15 cellular contexts compared by ENCODE assay signal in genomic region chr2:101777337-101777736, GRCh38.
DNase-seq lines count a peak whose midpoint lies in the region; ATAC-seq, FAIRE-seq and TF ChIP-seq lines count a peak whose summit lies in the region.
"Had no signal": no experiment of that assay in that cellular context is flagged by ENCODE, and none has a peak within 500 bp of the region (broad histone marks: within the 10 kb centered on the region; RNA-seq: fewer than 3 reads in every experiment).

No MANE protein-coding gene starts in this region.

- H2BK5ac ChIP-seq in H1 (ENCODE audit: low read depth, low read length) (no peak overlapping the region), trophoblast cell (ENCODE audit: low read depth, low read length, poor library complexity) (no peak overlapping the region)

- H3K4me3 ChIP-seq in H1 (ENCODE audit: extremely low read depth in 1 of 4, insufficient read depth in 2 of 4, low read depth in 3 of 4, low read length in 4 of 4): no peak overlapping the region
- H3K4me3 ChIP-seq in trophoblast cell (ENCODE audit: low read depth, low read length): no peak overlapping the region

- peaks cover 13 to 37% (median 27%) of the 10 kb centered on the region in 4 experiments for H3K4me1 ChIP-seq in H1 (replicated peaks in 1 of 4; ENCODE audit: control insufficient read depth in 3 of 4, insufficient read depth in 4 of 4, low read length in 3 of 4)
- peaks cover 29 to 37% of the 10 kb centered on the region in 2 experiments for H3K4me1 ChIP-seq in trophoblast cell (ENCODE audit: control insufficient read depth in 1 of 2, insufficient read depth in 2 of 2, low read length in 2 of 2)

- H3K27ac ChIP-seq in H1 (ENCODE audit: low read depth, low read length) (0 out of 2 replicates have a peak overlapping the region, but pooled peaks have one; percentile 9), trophoblast cell (ENCODE audit: low read depth, low read length) (no peak overlapping the region)

- no peaks in the 10 kb centered on the region for H3K36me3 ChIP-seq in H1 (ENCODE audit: control insufficient read depth in 2 of 4, insufficient read depth in 4 of 4, low read length in 3 of 4)
- no peaks in the 10 kb centered on the region for H3K36me3 ChIP-seq in trophoblast cell (ENCODE audit: control insufficient read depth in 1 of 2, insufficient read depth in 2 of 2, low read length in 2 of 2)

- H3K27me3 ChIP-seq in H1 (replicated peaks in 1 of 4; ENCODE audit: control insufficient read depth in 3 of 4, extremely low read depth in 1 of 4, insufficient read depth in 3 of 4, low read length in 3 of 4) (no peaks in the 10 kb centered on the region), trophoblast cell (ENCODE audit: insufficient read depth, low read length) (no peaks in the 10 kb centered on the region)

- H4K8ac ChIP-seq in H1 (ENCODE audit: extremely low read depth, insufficient read depth, low read length): no peak overlapping the region
- no peak overlapping the region for H4K8ac ChIP-seq in trophoblast cell (ENCODE audit: low read depth, low read length)

- H3K4ac ChIP-seq in H1 (replicated peaks; ENCODE audit: insufficient read length, low read depth, low read length): no peak overlapping the region
- H3K4ac ChIP-seq in trophoblast cell (ENCODE audit: low read depth, low read length): peak overlapping the region; percentile 4

- H3K4me2 ChIP-seq in H1 (ENCODE audit: insufficient read depth in 1 of 2, low read depth in 2 of 2, low read length in 2 of 2): no peak overlapping the region
- no peak overlapping the region for H3K4me2 ChIP-seq in trophoblast cell (ENCODE audit: low read length)

- peak overlapping the region in 1 of 2 donors; percentile 2 for H3K27ac Mint-ChIP-seq in activated naive CD4-positive, alpha-beta T cell treated with anti-CD3 and anti-CD28 coated beads, Interleukin-2, amount 50 U/mL, for 72 hours
- no peak overlapping the region for H3K27ac Mint-ChIP-seq in activated naive CD4-positive, alpha-beta T cell treated with anti-CD3 and anti-CD28 coated beads, Interleukin-2, amount 10 ng/mL, durations not matched to agents 7 days and 5 days
- peak overlapping the region; percentile 24 for H3K27ac Mint-ChIP-seq in T-helper 17 cell
- peak overlapping the region in 3 of 10 donors; percentile 50 to 69 (median 60) for H3K27ac Mint-ChIP-seq in naive thymus-derived CD8-positive, alpha-beta T cell

- H3K79me2 ChIP-seq in H1 (ENCODE audit: control insufficient read depth in 1 of 2, insufficient read depth in 2 of 2, low read length in 2 of 2) (peaks cover 32 to 100% of the 10 kb centered on the region in 2 experiments), trophoblast cell (ENCODE audit: control insufficient read depth, insufficient read depth, low read length, poor library complexity) (peaks cover 26% of the 10 kb centered on the region)

- no peak overlapping the region for H3K18ac ChIP-seq in H1 (ENCODE audit: extremely low read depth, low read length)
- H3K18ac ChIP-seq in trophoblast cell (ENCODE audit: low read length): no peak overlapping the region

- H4K20me1 ChIP-seq in H1 (replicated peaks in 1 of 2; ENCODE audit: control insufficient read depth in 1 of 2, insufficient read depth in 2 of 2, low read length in 2 of 2): peaks cover 35 to 38% of the 10 kb centered on the region in 2 experiments

- H2BK12ac ChIP-seq in H1 (ENCODE audit: low read depth, low read length) (no peak overlapping the region), trophoblast cell (ENCODE audit: low read length) (no peak overlapping the region)

- CTCF ChIA-PET in activated naive CD4-positive, alpha-beta T cell treated with anti-CD3 and anti-CD28 coated beads, Interleukin-2, amount 10 ng/mL, durations not matched to agents 7 days and 5 days (lab: Charles Lee): interaction anchor here (0.6 kb wide), 1 partner anchor 9 kb away, joined by 3 read pairs; no protein-coding TSS in a partner anchor
- CTCF ChIA-PET in H1 (lab: Charles Lee; ENCODE audit: partially characterized antibody): interaction anchor here (0.7 to 4.4 kb wide), 6 partner anchors 11 to 358 kb away, joined by 3 to 17 read pairs (median 4); no protein-coding TSS in a partner anchor

- peaks cover 70% of the 10 kb centered on the region for H3K4me1 Mint-ChIP-seq in activated naive CD4-positive, alpha-beta T cell treated with anti-CD3 and anti-CD28 coated beads, Interleukin-2, amount 10 ng/mL, durations not matched to agents 7 days and 5 days
- H3K4me1 Mint-ChIP-seq in T-helper 17 cell: peaks cover 63% of the 10 kb centered on the region
- peaks cover 46 to 92% (median 92%) of the 10 kb centered on the region in 4 donors for H3K4me1 Mint-ChIP-seq in naive thymus-derived CD8-positive, alpha-beta T cell

- no peak overlapping the region for H4K5ac ChIP-seq in H1 (ENCODE audit: insufficient read length, low read depth, low read length)

- H3K79me1 ChIP-seq in H1 (ENCODE audit: low read depth, low read length): peaks cover 22% of the 10 kb centered on the region
- H3K79me1 ChIP-seq in trophoblast cell (ENCODE audit: low read length): peaks cover 9% of the 10 kb centered on the region

- H2BK120ac ChIP-seq in H1 (replicated peaks; ENCODE audit: low read depth, low read length) (no peak overlapping the region), trophoblast cell (ENCODE audit: insufficient read depth, low read length, poor library complexity) (no peak overlapping the region)

- no peak for FAIRE-seq in H1 (lab: Jason Lieb, UNC)
- FAIRE-seq: RCC 7860 had no signal

- no peak overlapping the region for H3K56ac ChIP-seq in H1 (replicated peaks; ENCODE audit: insufficient read length, low read depth, low read length)

- H4K12ac ChIP-seq in trophoblast cell (ENCODE audit: low read depth, low read length): no peak overlapping the region

- no peak for TF ChIP-seq POLR2A in H1 (IDR thresholded peaks at IDR 0.05; ENCODE audit: control extremely low read depth in 1 of 2, low read depth in 2 of 2, low read length in 2 of 2)

- POLR2A ChIA-PET in H1 (lab: Charles Lee; ENCODE audit: partially characterized antibody): interaction anchor here (0.9 to 1.1 kb wide), 3 partner anchors 10 to 24 kb away, joined by 3 read pairs; no protein-coding TSS in a partner anchor
- POLR2A ChIA-PET in naive thymus-derived CD8-positive, alpha-beta T cell (lab: Charles Lee): interaction anchor here (0.9 kb wide), 1 partner anchor 42 kb away, joined by 3 read pairs; no protein-coding TSS in a partner anchor

- H3K23ac ChIP-seq in H1 (ENCODE audit: insufficient read length): no peak overlapping the region
- H3K23ac ChIP-seq in trophoblast cell (ENCODE audit: low read length): no peak overlapping the region

- no peaks in the 10 kb centered on the region for H3K36me3 Mint-ChIP-seq in activated naive CD4-positive, alpha-beta T cell treated with anti-CD3 and anti-CD28 coated beads, Interleukin-2, amount 50 U/mL, for 72 hours
- peaks cover 5% of the 10 kb centered on the region for H3K36me3 Mint-ChIP-seq in activated naive CD4-positive, alpha-beta T cell treated with anti-CD3 and anti-CD28 coated beads, Interleukin-2, amount 10 ng/mL, durations not matched to agents 7 days and 5 days
- no peaks in the 10 kb centered on the region for H3K36me3 Mint-ChIP-seq in T-helper 17 cell (ENCODE audit: low read depth)
- H3K36me3 Mint-ChIP-seq in naive thymus-derived CD8-positive, alpha-beta T cell: no peaks in the 10 kb centered on the region

- H3K23me2 ChIP-seq in H1 (ENCODE audit: low read depth, low read length): no peaks in the 10 kb centered on the region

- WGBS in H1 (ENCODE audit: extremely low coverage in 1 of 2, insufficient coverage in 1 of 2, insufficient read length in 1 of 2, insufficient replicate concordance in 2 of 2, low coverage in 1 of 2, low lambda C conversion rate in 2 of 2, missing lambda C conversion rate in 1 of 2), 2 experiments: 75% methylated on average over 11 of the region's 11 CpGs; no CpG with 5 or more reads in 1 of the 2 experiments
- WGBS in trophoblast cell (ENCODE audit: extremely low coverage, insufficient coverage, insufficient read length): no CpG with 5 or more reads among the region's 11 CpGs

- no peak for TF ChIP-seq CTCF in H1 (IDR thresholded peaks at IDR 0.05; ENCODE audit: control extremely low read depth in 1 of 3, insufficient read depth in 1 of 3, low read depth in 1 of 3, low read length in 3 of 3)

- no peak overlapping the region for H2BK15ac ChIP-seq in H1 (ENCODE audit: low read length)

- H3K9ac ChIP-seq in H1 (replicated peaks in 1 of 4; ENCODE audit: extremely low read depth in 1 of 4, low read depth in 3 of 4, low read length in 3 of 4) (no peak overlapping the region; a peak in 1 of 7 replicates), trophoblast cell (ENCODE audit: low read length) (no peak overlapping the region)

- no peak for TF ChIP-seq RAD21 in H1 (IDR thresholded peaks at IDR 0.05 in 1 of 2, conservative IDR thresholded peaks at IDR 0.05 in 1 of 2; ENCODE audit: low read depth in 2 of 2, low read length in 2 of 2)

- no peak overlapping the region for H2BK20ac ChIP-seq in H1 (ENCODE audit: low read length)

- H2AFZ ChIP-seq in H1 (ENCODE audit: low read length): no peak overlapping the region
- H2AFZ ChIP-seq in trophoblast cell (ENCODE audit: insufficient read depth, low read length, poor library complexity): no peak overlapping the region

- no peak for TF ChIP-seq EP300 in H1 (IDR thresholded peaks at IDR 0.05; ENCODE audit: borderline replicate concordance in 1 of 2, low read depth in 2 of 2, low read length in 2 of 2)

- H3K9me3 Mint-ChIP-seq in activated naive CD4-positive, alpha-beta T cell treated with anti-CD3 and anti-CD28 coated beads, Interleukin-2, amount 50 U/mL, for 72 hours: no peaks in the 10 kb centered on the region
- H3K9me3 Mint-ChIP-seq in activated naive CD4-positive, alpha-beta T cell treated with anti-CD3 and anti-CD28 coated beads, Interleukin-2, amount 10 ng/mL, durations not matched to agents 7 days and 5 days: no peaks in the 10 kb centered on the region
- H3K9me3 Mint-ChIP-seq in naive thymus-derived CD8-positive, alpha-beta T cell: no peaks in the 10 kb centered on the region

- no peak for DNase-seq in activated naive CD4-positive, alpha-beta T cell treated with anti-CD3 and anti-CD28 coated beads, Interleukin-2, amount 50 U/mL, for 72 hours (ENCODE audit: low spot score in 2 of 2)
- no peak for DNase-seq in activated naive CD4-positive, alpha-beta T cell treated with anti-CD3 and anti-CD28 coated beads, Interleukin-2, amount 10 ng/mL, durations not matched to agents 7 days and 5 days
- DNase-seq in T-helper 17 cell: no peak
- DNase-seq in H1 (ENCODE audit: low read depth in 1 of 2, low spot score in 2 of 2): no peak
- DNase-seq in trophoblast cell: no peak
- DNase-seq in activated gamma-delta T cell treated with Interleukin-2 at 50 U/mL for 16 hours: no peak
- no peak for DNase-seq in naive thymus-derived CD8-positive, alpha-beta T cell
- DNase-seq in activated effector memory CD4-positive, alpha-beta T cell treated with Interleukin-2 at 50 U/mL for 16 hours: no peak
- DNase-seq: COR-L47, DMS153, MV-4-11, NCI-H1436, NCI-H2029 treated with DMSO at 0.1 percent for 48 hours, NCI-H510A had no signal

- H3K14ac ChIP-seq in H1 (ENCODE audit: insufficient read length) (no peak overlapping the region), trophoblast cell (ENCODE audit: low read length) (no peak overlapping the region)

- H2AK5ac ChIP-seq in H1 (ENCODE audit: low read depth, low read length) (no peak overlapping the region), trophoblast cell (ENCODE audit: low read length) (no peak overlapping the region)

- no peak overlapping the region for H3K4me3 Mint-ChIP-seq in activated naive CD4-positive, alpha-beta T cell treated with anti-CD3 and anti-CD28 coated beads, Interleukin-2, amount 10 ng/mL, durations not matched to agents 7 days and 5 days
- no peak overlapping the region for H3K4me3 Mint-ChIP-seq in T-helper 17 cell
- H3K4me3 Mint-ChIP-seq in naive thymus-derived CD8-positive, alpha-beta T cell: peak overlapping the region in 4 of 10 donors; percentile 5 to 22 (median 12)

- ATAC-seq in activated naive CD4-positive, alpha-beta T cell treated with anti-CD3 and anti-CD28 coated beads, Interleukin-2, amount 50 U/mL, for 72 hours: peak; percentile 22 to 46
- no peak for ATAC-seq in T-helper 17 cell
- no peak for ATAC-seq in naive thymus-derived CD8-positive, alpha-beta T cell

- no peak overlapping the region for H4K91ac ChIP-seq in H1 (replicated peaks; ENCODE audit: insufficient read length, low read length)
- no peak overlapping the region for H4K91ac ChIP-seq in trophoblast cell (ENCODE audit: low read depth, low read length)

- H3K27me3 Mint-ChIP-seq in activated naive CD4-positive, alpha-beta T cell treated with anti-CD3 and anti-CD28 coated beads, Interleukin-2, amount 10 ng/mL, durations not matched to agents 7 days and 5 days: no peaks in the 10 kb centered on the region
- H3K27me3 Mint-ChIP-seq in T-helper 17 cell: no peaks in the 10 kb centered on the region
- H3K27me3 Mint-ChIP-seq in naive thymus-derived CD8-positive, alpha-beta T cell: no peaks in the 10 kb centered on the region

- H3K9me3 ChIP-seq in T-helper 17 cell (ENCODE audit: control insufficient read depth, low read length, poor library complexity, severe bottlenecking): no peaks in the 10 kb centered on the region
- no peaks in the 10 kb centered on the region for H3K9me3 ChIP-seq in H1 (ENCODE audit: insufficient read depth in 2 of 2, low read depth in 1 of 2, low read length in 1 of 2)
- no peaks in the 10 kb centered on the region for H3K9me3 ChIP-seq in trophoblast cell (ENCODE audit: insufficient read depth, low read depth, low read length)

Comparison
In these comparisons a context has a peak if more than half of its experiments do, and no peak if none do; other contexts are left out.
1. ATAC-seq: peak in activated naive CD4-positive, alpha-beta T cell treated with anti-CD3 and anti-CD28 coated beads, Interleukin-2, amount 50 U/mL, for 72 hours (2 of 2); none in T-helper 17 cell (single experiment) and naive thymus-derived CD8-positive, alpha-beta T cell (0 of 2).